1 cellular context compared by ENCODE assay signal in the genomic region with DNA sequence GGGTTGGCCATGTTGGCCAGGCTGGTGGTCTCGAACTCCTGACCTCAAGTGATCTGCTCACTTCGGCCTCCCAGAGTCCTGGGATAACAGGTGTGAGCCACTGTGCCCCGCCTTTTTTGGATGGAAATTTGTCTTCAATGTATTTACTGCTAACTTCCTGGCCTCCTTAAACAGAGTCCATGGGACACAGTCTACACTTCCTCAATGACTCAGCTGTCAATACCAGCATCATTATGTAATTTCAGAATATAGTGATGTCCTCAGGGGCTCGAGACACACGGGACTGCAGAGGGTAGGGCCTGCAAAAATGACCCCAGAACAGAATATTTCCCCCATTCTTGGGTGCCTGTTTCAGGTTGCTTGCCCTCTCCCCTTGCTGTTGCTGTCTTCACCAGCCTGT.
TF ChIP-seq lines count a peak whose summit lies in the region.

No MANE protein-coding gene starts in this region.

TF ChIP-seq in HepG2, 621 proteins besides CTCF, POLR2A, EP300 and RAD21:
- TF ChIP-seq ZNF382 (CRISPR knock-in tag; IDR thresholded peaks at IDR 0.05; ENCODE audit: borderline replicate concordance): no peak
- TF ChIP-seq ZNF616 (CRISPR knock-in tag; IDR thresholded peaks at IDR 0.05; ENCODE audit: low read depth): no peak
- no peak for TF ChIP-seq TBL1XR1 (IDR thresholded peaks at IDR 0.05; ENCODE audit: borderline replicate concordance, low read length, partially characterized antibody)
- no peak for TF ChIP-seq ZNF572 (CRISPR knock-in tag; IDR thresholded peaks at IDR 0.05)
- no peak for TF ChIP-seq NFIB (CRISPR knock-in tag; IDR thresholded peaks at IDR 0.05; ENCODE audit: borderline replicate concordance)
- TF ChIP-seq, protein P1, sequence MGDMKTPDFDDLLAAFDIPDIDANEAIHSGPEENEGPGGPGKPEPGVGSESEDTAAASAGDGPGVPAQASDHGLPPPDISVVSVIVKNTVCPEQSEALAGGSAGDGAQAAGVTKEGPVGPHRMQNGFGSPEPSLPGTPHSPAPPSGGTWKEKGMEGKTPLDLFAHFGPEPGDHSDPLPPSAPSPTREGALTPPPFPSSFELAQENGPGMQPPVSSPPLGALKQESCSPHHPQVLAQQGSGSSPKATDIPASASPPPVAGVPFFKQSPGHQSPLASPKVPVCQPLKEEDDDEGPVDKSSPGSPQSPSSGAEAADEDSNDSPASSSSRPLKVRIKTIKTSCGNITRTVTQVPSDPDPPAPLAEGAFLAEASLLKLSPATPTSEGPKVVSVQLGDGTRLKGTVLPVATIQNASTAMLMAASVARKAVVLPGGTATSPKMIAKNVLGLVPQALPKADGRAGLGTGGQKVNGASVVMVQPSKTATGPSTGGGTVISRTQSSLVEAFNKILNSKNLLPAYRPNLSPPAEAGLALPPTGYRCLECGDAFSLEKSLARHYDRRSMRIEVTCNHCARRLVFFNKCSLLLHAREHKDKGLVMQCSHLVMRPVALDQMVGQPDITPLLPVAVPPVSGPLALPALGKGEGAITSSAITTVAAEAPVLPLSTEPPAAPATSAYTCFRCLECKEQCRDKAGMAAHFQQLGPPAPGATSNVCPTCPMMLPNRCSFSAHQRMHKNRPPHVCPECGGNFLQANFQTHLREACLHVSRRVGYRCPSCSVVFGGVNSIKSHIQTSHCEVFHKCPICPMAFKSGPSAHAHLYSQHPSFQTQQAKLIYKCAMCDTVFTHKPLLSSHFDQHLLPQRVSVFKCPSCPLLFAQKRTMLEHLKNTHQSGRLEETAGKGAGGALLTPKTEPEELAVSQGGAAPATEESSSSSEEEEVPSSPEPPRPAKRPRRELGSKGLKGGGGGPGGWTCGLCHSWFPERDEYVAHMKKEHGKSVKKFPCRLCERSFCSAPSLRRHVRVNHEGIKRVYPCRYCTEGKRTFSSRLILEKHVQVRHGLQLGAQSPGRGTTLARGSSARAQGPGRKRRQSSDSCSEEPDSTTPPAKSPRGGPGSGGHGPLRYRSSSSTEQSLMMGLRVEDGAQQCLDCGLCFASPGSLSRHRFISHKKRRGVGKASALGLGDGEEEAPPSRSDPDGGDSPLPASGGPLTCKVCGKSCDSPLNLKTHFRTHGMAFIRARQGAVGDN (CRISPR knock-in tag; IDR thresholded peaks at IDR 0.05): no peak
- no peak for TF ChIP-seq ZNF703 (CRISPR knock-in tag; IDR thresholded peaks at IDR 0.05; ENCODE audit: borderline replicate concordance)
- TF ChIP-seq PRMT3 (CRISPR knock-in tag; IDR thresholded peaks at IDR 0.05; ENCODE audit: borderline replicate concordance, low read depth): no peak
- no peak for TF ChIP-seq PHF21A (CRISPR knock-in tag; IDR thresholded peaks at IDR 0.05)
- TF ChIP-seq THAP11 (CRISPR knock-in tag; IDR thresholded peaks at IDR 0.05): no peak
- TF ChIP-seq ZNF75D (CRISPR knock-in tag; IDR thresholded peaks at IDR 0.05; ENCODE audit: borderline replicate concordance): no peak
